In genomic region chrX:75118296-75118695, GRCh38 we compare ENCODE assay signal across 1 cellular context.
TF ChIP-seq lines count a peak whose summit lies in the region.

No MANE protein-coding gene starts in this region.

TF ChIP-seq in K562, 482 proteins besides CTCF, POLR2A, EP300 and RAD21 (continued from another document):
- TF ChIP-seq ZBTB49 (CRISPR knock-in tag; IDR thresholded peaks at IDR 0.05; ENCODE audit: borderline replicate concordance): no peak
- TF ChIP-seq, protein P1, sequence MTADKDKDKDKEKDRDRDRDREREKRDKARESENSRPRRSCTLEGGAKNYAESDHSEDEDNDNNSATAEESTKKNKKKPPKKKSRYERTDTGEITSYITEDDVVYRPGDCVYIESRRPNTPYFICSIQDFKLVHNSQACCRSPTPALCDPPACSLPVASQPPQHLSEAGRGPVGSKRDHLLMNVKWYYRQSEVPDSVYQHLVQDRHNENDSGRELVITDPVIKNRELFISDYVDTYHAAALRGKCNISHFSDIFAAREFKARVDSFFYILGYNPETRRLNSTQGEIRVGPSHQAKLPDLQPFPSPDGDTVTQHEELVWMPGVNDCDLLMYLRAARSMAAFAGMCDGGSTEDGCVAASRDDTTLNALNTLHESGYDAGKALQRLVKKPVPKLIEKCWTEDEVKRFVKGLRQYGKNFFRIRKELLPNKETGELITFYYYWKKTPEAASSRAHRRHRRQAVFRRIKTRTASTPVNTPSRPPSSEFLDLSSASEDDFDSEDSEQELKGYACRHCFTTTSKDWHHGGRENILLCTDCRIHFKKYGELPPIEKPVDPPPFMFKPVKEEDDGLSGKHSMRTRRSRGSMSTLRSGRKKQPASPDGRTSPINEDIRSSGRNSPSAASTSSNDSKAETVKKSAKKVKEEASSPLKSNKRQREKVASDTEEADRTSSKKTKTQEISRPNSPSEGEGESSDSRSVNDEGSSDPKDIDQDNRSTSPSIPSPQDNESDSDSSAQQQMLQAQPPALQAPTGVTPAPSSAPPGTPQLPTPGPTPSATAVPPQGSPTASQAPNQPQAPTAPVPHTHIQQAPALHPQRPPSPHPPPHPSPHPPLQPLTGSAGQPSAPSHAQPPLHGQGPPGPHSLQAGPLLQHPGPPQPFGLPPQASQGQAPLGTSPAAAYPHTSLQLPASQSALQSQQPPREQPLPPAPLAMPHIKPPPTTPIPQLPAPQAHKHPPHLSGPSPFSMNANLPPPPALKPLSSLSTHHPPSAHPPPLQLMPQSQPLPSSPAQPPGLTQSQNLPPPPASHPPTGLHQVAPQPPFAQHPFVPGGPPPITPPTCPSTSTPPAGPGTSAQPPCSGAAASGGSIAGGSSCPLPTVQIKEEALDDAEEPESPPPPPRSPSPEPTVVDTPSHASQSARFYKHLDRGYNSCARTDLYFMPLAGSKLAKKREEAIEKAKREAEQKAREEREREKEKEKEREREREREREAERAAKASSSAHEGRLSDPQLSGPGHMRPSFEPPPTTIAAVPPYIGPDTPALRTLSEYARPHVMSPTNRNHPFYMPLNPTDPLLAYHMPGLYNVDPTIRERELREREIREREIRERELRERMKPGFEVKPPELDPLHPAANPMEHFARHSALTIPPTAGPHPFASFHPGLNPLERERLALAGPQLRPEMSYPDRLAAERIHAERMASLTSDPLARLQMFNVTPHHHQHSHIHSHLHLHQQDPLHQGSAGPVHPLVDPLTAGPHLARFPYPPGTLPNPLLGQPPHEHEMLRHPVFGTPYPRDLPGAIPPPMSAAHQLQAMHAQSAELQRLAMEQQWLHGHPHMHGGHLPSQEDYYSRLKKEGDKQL (CRISPR knock-in tag; IDR thresholded peaks at IDR 0.05; ENCODE audit: borderline replicate concordance): no peak
